Comparison of ENCODE assay signal across 1 cellular context in genomic region chr5:60271517-60271916, GRCh38.
TF ChIP-seq lines count a peak whose summit lies in the region.

No MANE protein-coding gene starts in this region.

TF ChIP-seq in GM23338, 12 proteins besides CTCF, POLR2A, EP300 and RAD21 (continued from another document):
- TF ChIP-seq, protein P1, sequence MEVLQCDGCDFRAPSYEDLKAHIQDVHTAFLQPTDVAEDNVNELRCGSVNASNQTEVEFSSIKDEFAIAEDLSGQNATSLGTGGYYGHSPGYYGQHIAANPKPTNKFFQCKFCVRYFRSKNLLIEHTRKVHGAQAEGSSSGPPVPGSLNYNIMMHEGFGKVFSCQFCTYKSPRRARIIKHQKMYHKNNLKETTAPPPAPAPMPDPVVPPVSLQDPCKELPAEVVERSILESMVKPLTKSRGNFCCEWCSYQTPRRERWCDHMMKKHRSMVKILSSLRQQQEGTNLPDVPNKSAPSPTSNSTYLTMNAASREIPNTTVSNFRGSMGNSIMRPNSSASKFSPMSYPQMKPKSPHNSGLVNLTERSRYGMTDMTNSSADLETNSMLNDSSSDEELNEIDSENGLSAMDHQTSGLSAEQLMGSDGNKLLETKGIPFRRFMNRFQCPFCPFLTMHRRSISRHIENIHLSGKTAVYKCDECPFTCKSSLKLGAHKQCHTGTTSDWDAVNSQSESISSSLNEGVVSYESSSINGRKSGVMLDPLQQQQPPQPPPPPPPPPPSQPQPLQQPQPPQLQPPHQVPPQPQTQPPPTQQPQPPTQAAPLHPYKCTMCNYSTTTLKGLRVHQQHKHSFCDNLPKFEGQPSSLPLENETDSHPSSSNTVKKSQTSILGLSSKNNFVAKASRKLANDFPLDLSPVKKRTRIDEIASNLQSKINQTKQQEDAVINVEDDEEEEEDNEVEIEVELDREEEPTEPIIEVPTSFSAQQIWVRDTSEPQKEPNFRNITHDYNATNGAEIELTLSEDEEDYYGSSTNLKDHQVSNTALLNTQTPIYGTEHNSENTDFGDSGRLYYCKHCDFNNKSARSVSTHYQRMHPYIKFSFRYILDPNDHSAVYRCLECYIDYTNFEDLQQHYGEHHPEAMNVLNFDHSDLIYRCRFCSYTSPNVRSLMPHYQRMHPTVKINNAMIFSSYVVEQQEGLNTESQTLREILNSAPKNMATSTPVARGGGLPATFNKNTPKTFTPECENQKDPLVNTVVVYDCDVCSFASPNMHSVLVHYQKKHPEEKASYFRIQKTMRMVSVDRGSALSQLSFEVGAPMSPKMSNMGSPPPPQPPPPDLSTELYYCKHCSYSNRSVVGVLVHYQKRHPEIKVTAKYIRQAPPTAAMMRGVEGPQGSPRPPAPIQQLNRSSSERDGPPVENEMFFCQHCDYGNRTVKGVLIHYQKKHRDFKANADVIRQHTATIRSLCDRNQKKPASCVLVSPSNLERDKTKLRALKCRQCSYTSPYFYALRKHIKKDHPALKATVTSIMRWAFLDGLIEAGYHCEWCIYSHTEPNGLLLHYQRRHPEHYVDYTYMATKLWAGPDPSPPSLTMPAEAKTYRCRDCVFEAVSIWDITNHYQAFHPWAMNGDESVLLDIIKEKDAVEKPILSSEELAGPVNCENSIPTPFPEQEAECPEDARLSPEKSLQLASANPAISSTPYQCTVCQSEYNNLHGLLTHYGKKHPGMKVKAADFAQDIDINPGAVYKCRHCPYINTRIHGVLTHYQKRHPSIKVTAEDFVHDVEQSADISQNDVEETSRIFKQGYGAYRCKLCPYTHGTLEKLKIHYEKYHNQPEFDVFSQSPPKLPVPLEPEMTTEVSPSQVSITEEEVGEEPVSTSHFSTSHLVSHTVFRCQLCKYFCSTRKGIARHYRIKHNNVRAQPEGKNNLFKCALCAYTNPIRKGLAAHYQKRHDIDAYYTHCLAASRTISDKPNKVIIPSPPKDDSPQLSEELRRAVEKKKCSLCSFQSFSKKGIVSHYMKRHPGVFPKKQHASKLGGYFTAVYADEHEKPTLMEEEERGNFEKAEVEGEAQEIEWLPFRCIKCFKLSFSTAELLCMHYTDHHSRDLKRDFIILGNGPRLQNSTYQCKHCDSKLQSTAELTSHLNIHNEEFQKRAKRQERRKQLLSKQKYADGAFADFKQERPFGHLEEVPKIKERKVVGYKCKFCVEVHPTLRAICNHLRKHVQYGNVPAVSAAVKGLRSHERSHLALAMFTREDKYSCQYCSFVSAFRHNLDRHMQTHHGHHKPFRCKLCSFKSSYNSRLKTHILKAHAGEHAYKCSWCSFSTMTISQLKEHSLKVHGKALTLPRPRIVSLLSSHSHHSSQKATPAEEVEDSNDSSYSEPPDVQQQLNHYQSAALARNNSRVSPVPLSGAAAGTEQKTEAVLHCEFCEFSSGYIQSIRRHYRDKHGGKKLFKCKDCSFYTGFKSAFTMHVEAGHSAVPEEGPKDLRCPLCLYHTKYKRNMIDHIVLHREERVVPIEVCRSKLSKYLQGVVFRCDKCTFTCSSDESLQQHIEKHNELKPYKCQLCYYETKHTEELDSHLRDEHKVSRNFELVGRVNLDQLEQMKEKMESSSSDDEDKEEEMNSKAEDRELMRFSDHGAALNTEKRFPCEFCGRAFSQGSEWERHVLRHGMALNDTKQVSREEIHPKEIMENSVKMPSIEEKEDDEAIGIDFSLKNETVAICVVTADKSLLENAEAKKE (CRISPR knock-in tag; IDR thresholded peaks at IDR 0.05): no peak
